ENCODE assay signal across 8 cellular contexts in the genomic region with DNA sequence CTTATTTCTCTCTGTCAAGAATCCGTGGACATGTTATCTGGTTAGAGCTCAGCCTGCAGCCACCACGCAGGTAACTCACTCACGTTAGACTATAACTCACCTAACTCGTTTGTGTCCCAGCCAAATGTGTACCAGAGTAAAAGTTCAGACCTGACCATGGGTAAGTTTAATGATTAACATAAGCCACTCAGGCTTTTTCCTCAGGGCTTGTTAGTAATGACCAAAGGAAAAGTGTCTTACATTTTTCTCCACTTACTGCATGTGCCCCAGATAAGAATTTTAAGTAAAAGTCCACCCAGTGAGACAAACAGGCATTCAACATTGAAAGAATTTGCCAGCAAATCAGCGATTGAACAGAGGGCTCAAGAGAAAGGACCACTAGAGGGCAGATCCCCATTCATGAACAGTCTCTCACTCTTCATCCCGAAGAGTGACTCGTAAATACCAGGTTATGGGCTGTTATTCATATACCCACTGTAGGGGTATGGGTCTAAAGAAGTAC. TPM values are rescaled to one million over a fixed set of nuclear protein-coding genes. Genes with fewer than 3 reads are reported as not detected.
DNase-seq lines count a peak whose midpoint lies in the region; ATAC-seq and TF ChIP-seq lines count a peak whose summit lies in the region.

A gene with protein sequence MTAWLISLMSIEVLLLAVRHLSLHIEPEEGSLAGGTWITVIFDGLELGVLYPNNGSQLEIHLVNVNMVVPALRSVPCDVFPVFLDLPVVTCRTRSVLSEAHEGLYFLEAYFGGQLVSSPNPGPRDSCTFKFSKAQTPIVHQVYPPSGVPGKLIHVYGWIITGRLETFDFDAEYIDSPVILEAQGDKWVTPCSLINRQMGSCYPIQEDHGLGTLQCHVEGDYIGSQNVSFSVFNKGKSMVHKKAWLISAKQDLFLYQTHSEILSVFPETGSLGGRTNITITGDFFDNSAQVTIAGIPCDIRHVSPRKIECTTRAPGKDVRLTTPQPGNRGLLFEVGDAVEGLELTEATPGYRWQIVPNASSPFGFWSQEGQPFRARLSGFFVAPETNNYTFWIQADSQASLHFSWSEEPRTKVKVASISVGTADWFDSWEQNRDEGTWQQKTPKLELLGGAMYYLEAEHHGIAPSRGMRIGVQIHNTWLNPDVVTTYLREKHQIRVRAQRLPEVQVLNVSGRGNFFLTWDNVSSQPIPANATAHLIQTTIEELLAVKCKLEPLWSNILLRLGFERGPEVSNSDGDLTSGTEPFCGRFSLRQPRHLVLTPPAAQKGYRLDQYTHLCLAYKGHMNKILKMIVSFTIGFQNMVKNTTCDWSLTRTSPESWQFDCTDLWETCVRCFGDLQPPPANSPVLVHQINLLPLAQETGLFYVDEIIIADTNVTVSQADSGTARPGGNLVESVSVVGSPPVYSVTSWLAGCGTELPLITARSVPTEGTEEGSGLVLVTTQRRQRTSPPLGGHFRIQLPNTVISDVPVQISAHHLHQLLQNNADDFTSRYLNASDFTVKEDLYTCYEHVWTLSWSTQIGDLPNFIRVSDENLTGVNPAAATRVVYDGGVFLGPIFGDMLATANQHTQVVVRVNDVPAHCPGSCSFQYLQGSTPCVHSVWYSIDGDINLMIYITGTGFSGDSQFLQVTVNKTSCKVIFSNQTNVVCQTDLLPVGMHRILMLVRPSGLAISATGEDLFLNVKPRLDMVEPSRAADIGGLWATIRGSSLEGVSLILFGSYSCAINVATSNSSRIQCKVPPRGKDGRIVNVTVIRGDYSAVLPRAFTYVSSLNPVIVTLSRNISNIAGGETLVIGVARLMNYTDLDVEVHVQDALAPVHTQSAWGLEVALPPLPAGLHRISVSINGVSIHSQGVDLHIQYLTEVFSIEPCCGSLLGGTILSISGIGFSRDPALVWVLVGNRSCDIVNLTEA (N-terminal part only) (minus strand): TSS at position 116 of the 502 bp plus-strand sequence. CDS start 2,680 bp downstream, outside the sequence.

- no peak within 1 kb of the TSS for H3K4me3 Mint-ChIP-seq in MCF 10A (ENCODE audit: unreplicated experiment)
- H3K4me3 Mint-ChIP-seq in glutamatergic neuron (ENCODE audit: unreplicated experiment), result no peak within 1 kb of the TSS

- H3K4me1 ChIP-seq in breast epithelium (no peaks in the 10 kb centered on the region), PC-9 (replicated peaks; ENCODE audit: insufficient read depth) (no peaks in the 10 kb centered on the region), upper lobe of right lung (no peaks in the 10 kb centered on the region)

- CTCF ChIA-PET in MCF 10A (lab: Yijun Ruan, JAX), result interaction anchor here (0.7 to 1.0 kb wide), 3 partner anchors 14 to 260 kb away, joined by 3 to 4 read pairs (median 3); no protein-coding TSS in a partner anchor
- CTCF ChIA-PET in PC-9 (lab: Charles Lee), result no interaction called here

- BruUV-seq in MCF 10A (replicated peaks; lab: Mats Ljungman, UMichigan), result no TSS peak
- BruUV-seq in PC-9 (replicated peaks; lab: Mats Ljungman, UMichigan), result no TSS peak

- H3K36me3 Mint-ChIP-seq in MCF 10A (ENCODE audit: insufficient read depth, unreplicated experiment) (no peaks in the 10 kb centered on the region), glutamatergic neuron (ENCODE audit: unreplicated experiment) (no peaks in the 10 kb centered on the region)

- H3F3A ChIP-seq in PC-9 (ENCODE audit: insufficient read depth, low read depth), result no peaks in the 10 kb centered on the region

- no peak within 1 kb of the TSS for H3K27ac ChIP-seq in breast epithelium
- H3K27ac ChIP-seq in PC-9, result no peak within 1 kb of the TSS
- H3K27ac ChIP-seq in upper lobe of right lung, result no peak within 1 kb of the TSS

- POLR2A ChIA-PET in MCF 10A (lab: Yijun Ruan, JAX) (interaction anchor here (0.7 kb wide), 1 partner anchor 48 kb away, joined by 5 read pairs; no protein-coding TSS in a partner anchor), PC-9 (lab: Charles Lee; ENCODE audit: unreplicated experiment) (no interaction called here)

- no peaks in the 10 kb centered on the region for H4K20me1 ChIP-seq in PC-9 (ENCODE audit: insufficient read depth)

- TF ChIP-seq CTCF in MCF 10A (IDR thresholded peaks at IDR 0.05; ENCODE audit: unreplicated experiment), result no peak
- no peak for TF ChIP-seq CTCF in breast epithelium (IDR thresholded peaks at IDR 0.05)
- TF ChIP-seq CTCF in PC-9 (conservative IDR thresholded peaks at IDR 0.05), result peak; percentile 46; the same call in 1 of the 2 replicates
- peak; percentile 46 for TF ChIP-seq CTCF in glutamatergic neuron (IDR thresholded peaks at IDR 0.05; ENCODE audit: partially characterized antibody, unreplicated experiment)
- peak; percentile 28 for TF ChIP-seq CTCF in upper lobe of right lung (IDR thresholded peaks at IDR 0.05)

- H3K79me2 ChIP-seq in PC-9 (ENCODE audit: low read depth), result no peaks in the 10 kb centered on the region

- H3K4me2 ChIP-seq in PC-9, result no peak within 1 kb of the TSS

- H3K27me3 Mint-ChIP-seq in MCF 10A (ENCODE audit: insufficient read depth, unreplicated experiment) (peaks cover 11% of the 10 kb centered on the region), glutamatergic neuron (ENCODE audit: unreplicated experiment) (peaks cover 2% of the 10 kb centered on the region)

- no peaks in the 10 kb centered on the region for H3K9me3 ChIP-seq in breast epithelium
- no peaks in the 10 kb centered on the region for H3K9me3 ChIP-seq in PC-9 (ENCODE audit: insufficient read depth, low read depth)
- no peaks in the 10 kb centered on the region for H3K9me3 ChIP-seq in upper lobe of right lung

- DNase-seq in MCF 10A (ENCODE audit: unreplicated experiment), result peak; percentile 32
- no peak for DNase-seq in breast epithelium (ENCODE audit: low spot score in 2 of 2)
- DNase-seq in PC-9, result no peak
- no peak for DNase-seq in glutamatergic neuron
- DNase-seq in upper lobe of right lung, result no peak
- DNase-seq in stimulated activated CD4-positive, alpha-beta T cell treated with anti-CD3 and anti-CD28 coated beads, Interleukin-12 subunit alpha, Interleukin-12 subunit beta, amount 100 ng/mL, for 4 hours, result no peak
- no peak for DNase-seq in NCI-H526 treated with DMSO at 0.1 percent for 48 hours (lab: John Stamatoyannopoulos, UW)
- DNase-seq in NOMO-1 treated with DMSO at 0.1 percent for 48 hours (lab: John Stamatoyannopoulos, UW; ENCODE audit: unreplicated experiment), result no peak

- intact Hi-C loops in MCF 10A (cut with micrococcal nuclease), result no loop called here
- intact Hi-C loops in breast epithelium (cut with DNase I; ENCODE audit: low total_unique reads), result no loop called here
- intact Hi-C loops in PC-9 (cut with micrococcal nuclease; ENCODE audit: unreplicated experiment), result no loop called here
- intact Hi-C loops in upper lobe of right lung (cut with DNase I), result no loop called here

- H2AFZ ChIP-seq in PC-9, result no peak within 1 kb of the TSS

- H3K4me1 Mint-ChIP-seq in MCF 10A (ENCODE audit: insufficient read depth, unreplicated experiment) (peaks cover 15% of the 10 kb centered on the region), glutamatergic neuron (ENCODE audit: low read depth, unreplicated experiment) (no peaks in the 10 kb centered on the region)

- H3K36me3 ChIP-seq in breast epithelium (no peaks in the 10 kb centered on the region), PC-9 (ENCODE audit: low read depth) (no peaks in the 10 kb centered on the region), upper lobe of right lung (no peaks in the 10 kb centered on the region)

- ATAC-seq in upper lobe of right lung, result peak; percentile 79

- no peaks in the 10 kb centered on the region for H3K9me3 Mint-ChIP-seq in MCF 10A (ENCODE audit: unreplicated experiment)
- H3K9me3 Mint-ChIP-seq in glutamatergic neuron (ENCODE audit: unreplicated experiment), result no peaks in the 10 kb centered on the region

- no peak within 1 kb of the TSS for H3K27ac Mint-ChIP-seq in MCF 10A (ENCODE audit: low read depth, unreplicated experiment)
- no peak within 1 kb of the TSS for H3K27ac Mint-ChIP-seq in glutamatergic neuron (ENCODE audit: unreplicated experiment)

- TF ChIP-seq POLR2A in breast epithelium (IDR thresholded peaks at IDR 0.05), result no peak

- no peaks in the 10 kb centered on the region for H3K9me2 ChIP-seq in PC-9 (ENCODE audit: insufficient read depth)

- H3K27me3 ChIP-seq in breast epithelium, result no peaks in the 10 kb centered on the region
- no peaks in the 10 kb centered on the region for H3K27me3 ChIP-seq in PC-9 (ENCODE audit: insufficient read depth, low read depth)
- H3K27me3 ChIP-seq in upper lobe of right lung, result no peaks in the 10 kb centered on the region

- H3K4me3 ChIP-seq in breast epithelium, result no peak within 1 kb of the TSS
- no peak within 1 kb of the TSS for H3K4me3 ChIP-seq in PC-9
- peak within 1 kb of the TSS; percentile 2 for H3K4me3 ChIP-seq in upper lobe of right lung

RNA-seq across cellular contexts. Expression of the gene that starts here (rescaled TPM):
- total RNA-seq in MCF 10A (2022), result not detected in 2 replicates
- total RNA-seq in breast epithelium, result 1 to 10 TPM in 1 of 3 donors, under 1 TPM in 2; 0.44 to 1.1 (median 0.66) TPM
- total RNA-seq in PC-9 (2021), result not detected in 2 replicates
- 0.02 TPM for total RNA-seq in glutamatergic neuron (ENCODE audit: unreplicated experiment)
- total RNA-seq in upper lobe of right lung, result 0.32 TPM

Comparison
In these comparisons a context has a peak if more than half of its experiments do, and no peak if none do; other contexts are left out.
1. Peak in DNase-seq in MCF 10A; RNA of the gene not detected or under 1 TPM.
2. Peak in ATAC-seq and H3K4me3 ChIP-seq in upper lobe of right lung; RNA of the gene not detected or under 1 TPM.
3. CTCF ChIP-seq: peak in PC-9 (single experiment), glutamatergic neuron (single experiment) and upper lobe of right lung (single experiment); none in MCF 10A (single experiment) and breast epithelium (0 of 3).